11 cellular contexts compared by ENCODE assay signal in the genomic region with DNA sequence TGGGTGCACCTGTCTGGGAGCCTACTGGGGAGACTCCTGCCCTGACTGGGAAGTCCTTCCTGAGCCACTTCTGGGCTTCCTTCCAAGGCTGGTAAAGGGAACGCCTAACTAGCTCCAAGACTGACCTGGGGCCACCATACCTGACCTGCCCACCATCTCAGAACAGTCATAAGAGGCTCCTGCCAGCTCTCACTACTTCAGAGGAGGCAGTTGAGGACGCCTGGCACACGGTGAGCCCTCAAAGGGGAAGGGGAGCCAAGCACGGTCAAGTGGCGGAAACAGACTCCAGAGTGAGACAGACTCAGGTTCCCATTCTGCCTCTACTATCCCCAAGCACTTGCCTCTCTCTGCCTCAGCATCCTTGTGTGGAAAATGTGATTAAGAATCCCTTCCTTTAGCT. TPM values are rescaled to one million over a fixed set of nuclear protein-coding genes. Genes with fewer than 3 reads are reported as not detected.
DNase-seq lines count a peak whose midpoint lies in the region; ATAC-seq and TF ChIP-seq lines count a peak whose summit lies in the region.
"Had no signal": no experiment of that assay in that cellular context is flagged by ENCODE, and none has a peak within 500 bp of the region (broad histone marks: within the 10 kb centered on the region; RNA-seq: fewer than 3 reads in every experiment).

No MANE protein-coding gene starts in this region.

- H3K4me3 Mint-ChIP-seq in Caco-2 (ENCODE audit: unreplicated experiment), result no peak overlapping the region
- H3K4me3 Mint-ChIP-seq: CD4-positive, alpha-beta T cell; GM23338 had no signal

- intact Hi-C loops in Caco-2 (cut with micrococcal nuclease; ENCODE audit: unreplicated experiment), result no loop called here
- intact Hi-C loops in mucosa of descending colon (cut with DNase I, micrococcal nuclease), result no loop called here
- intact Hi-C loops in OCI-LY7 (cut with micrococcal nuclease; ENCODE audit: unreplicated experiment), result no loop called here

- no peak overlapping the region for H2AFZ ChIP-seq in OCI-LY7 (ENCODE audit: low read length)
- H2AFZ ChIP-seq: GM23338 had no signal

- peak overlapping the region in 3 of 4 donors; percentile 18 to 61 (median 36) for H3K27ac ChIP-seq in upper lobe of left lung
- H3K27ac ChIP-seq in OCI-LY7 (ENCODE audit: low read depth, low read length, poor library complexity, severe bottlenecking), result no peak overlapping the region

- H3K4me1 Mint-ChIP-seq in Caco-2 (ENCODE audit: low read depth, unreplicated experiment), result no peaks in the 10 kb centered on the region
- H3K4me1 Mint-ChIP-seq: GM23338 had no signal

- H3K36me3 ChIP-seq in Caco-2 (ENCODE audit: control insufficient read depth, insufficient read depth, low read length) (peaks cover 1% of the 10 kb centered on the region; the same call in 1 of the 2 replicates), mucosa of descending colon (ENCODE audit: low read depth) (peaks cover 3% of the 10 kb centered on the region), upper lobe of left lung (peaks cover 10 to 87% (median 43%) of the 10 kb centered on the region in 4 donors), OCI-LY7 (ENCODE audit: insufficient read depth, low read length) (peaks cover 95% of the 10 kb centered on the region)

- H3K4me1 ChIP-seq in Caco-2 (no peaks in the 10 kb centered on the region), mucosa of descending colon (ENCODE audit: low read depth) (peaks cover 2% of the 10 kb centered on the region), upper lobe of left lung (peaks cover 10 to 25% (median 14%) of the 10 kb centered on the region in 4 donors), OCI-LY7 (ENCODE audit: insufficient read depth, low read length, poor library complexity, severe bottlenecking) (peaks cover 18% of the 10 kb centered on the region)

- no peak for TF ChIP-seq POLR2A in upper lobe of left lung (IDR thresholded peaks at IDR 0.05)

- ATAC-seq in esophagus mucosa (peak; percentile 47), mucosa of descending colon (peak; percentile 45), upper lobe of left lung (ENCODE audit: low FRiP score in 2 of 2) (no peak), GM19328 (IDR thresholded peaks at IDR 0.05; ENCODE audit: unreplicated experiment) (no peak)

- DNase-seq in Caco-2 (no peak), mucosa of descending colon (no peak), upper lobe of left lung (no peak), OCI-LY7 (ENCODE audit: low spot score) (no peak)
- DNase-seq in activated T-cell treated with anti-CD3 and anti-CD28 coated beads, Interleukin-2, amount 50 U/mL, for 48 hours, result no peak
- DNase-seq: AML-193, DMS79 had no signal

- H3K27ac Mint-ChIP-seq in Caco-2 (ENCODE audit: unreplicated experiment), result peak overlapping the region; percentile 39
- H3K27ac Mint-ChIP-seq: CD4-positive, alpha-beta T cell; GM23338 had no signal

- no peak for TF ChIP-seq EP300 in upper lobe of left lung (IDR thresholded peaks at IDR 0.05)

- BruUV-seq in Caco-2 (replicated peaks; lab: Mats Ljungman, UMichigan) (no TSS peak), OCI-LY7 (replicated peaks; lab: Mats Ljungman, UMichigan) (no TSS peak)

- H3K9me2 ChIP-seq in OCI-LY7 (ENCODE audit: insufficient read depth, low read length), result no peaks in the 10 kb centered on the region

- H3K9me3 ChIP-seq in Caco-2, result no peaks in the 10 kb centered on the region
- H3K9me3 ChIP-seq in mucosa of descending colon, result no peaks in the 10 kb centered on the region
- no peaks in the 10 kb centered on the region for H3K9me3 ChIP-seq in upper lobe of left lung
- no peaks in the 10 kb centered on the region for H3K9me3 ChIP-seq in OCI-LY7 (ENCODE audit: low read length)

- H3K4me3 ChIP-seq in Caco-2 (ENCODE audit: low read depth, low read length) (no peak overlapping the region), mucosa of descending colon (no peak overlapping the region), upper lobe of left lung (no peak overlapping the region), OCI-LY7 (ENCODE audit: low read depth, low read length, poor library complexity, severe bottlenecking) (no peak overlapping the region)
- H3K4me3 ChIP-seq: GM23338 had no signal

- no peaks in the 10 kb centered on the region for H3K27me3 Mint-ChIP-seq in Caco-2 (ENCODE audit: insufficient read depth, unreplicated experiment)
- H3K27me3 Mint-ChIP-seq: CD4-positive, alpha-beta T cell had no signal

- 62 to 88% methylated on average over 5 of the region's 5 CpGs for WGBS in upper lobe of left lung, 2 donors

- H3K27me3 ChIP-seq in Caco-2 (replicated peaks; ENCODE audit: control insufficient read depth, insufficient read depth, low read length) (no peaks in the 10 kb centered on the region), upper lobe of left lung (no peaks in the 10 kb centered on the region)

- CTCF ChIA-PET in Caco-2 (lab: Charles Lee) (interaction anchor here (0.7 kb wide), 1 partner anchor 28 kb away, joined by 4 read pairs; no protein-coding TSS in a partner anchor), OCI-LY7 (lab: Charles Lee; ENCODE audit: unreplicated experiment) (no interaction called here)

- no peak overlapping the region for H3K4me2 ChIP-seq in OCI-LY7 (ENCODE audit: low read length)
- H3K4me2 ChIP-seq: GM23338 had no signal

- H3K79me2 ChIP-seq in OCI-LY7 (ENCODE audit: insufficient read depth, low read depth, low read length), result no peaks in the 10 kb centered on the region

- peaks cover 77% of the 10 kb centered on the region for H3K36me3 Mint-ChIP-seq in Caco-2 (ENCODE audit: insufficient read depth, unreplicated experiment)

- POLR2A ChIA-PET in Caco-2 (lab: Charles Lee) (no interaction called here), OCI-LY7 (lab: Charles Lee) (interaction anchor here (0.7 kb wide), 1 partner anchor 741 kb away, joined by 3 read pairs; no protein-coding TSS in a partner anchor)

- no peaks in the 10 kb centered on the region for H4K20me1 ChIP-seq in OCI-LY7 (ENCODE audit: insufficient read depth, low read length)

- TF ChIP-seq CTCF in Caco-2 (IDR thresholded peaks at IDR 0.05; ENCODE audit: insufficient read depth in 1 of 2, low read depth in 1 of 2, low read length in 1 of 2, severe bottlenecking in 1 of 2, unreplicated experiment in 1 of 2) (no peak), mucosa of descending colon (IDR thresholded peaks at IDR 0.05) (no peak), upper lobe of left lung (IDR thresholded peaks at IDR 0.05) (no peak), OCI-LY7 (conservative IDR thresholded peaks at IDR 0.05; ENCODE audit: low read length) (no peak)

- no peaks in the 10 kb centered on the region for H3K9me3 Mint-ChIP-seq in Caco-2 (ENCODE audit: unreplicated experiment)
- H3K9me3 Mint-ChIP-seq: CD4-positive, alpha-beta T cell; GM23338 had no signal

RNA-seq across cellular contexts. Expression of a gene that starts 7.6 kb away (rescaled TPM):
- total RNA-seq in Caco-2 (2022) (23.5 and 23.8 TPM in 2 replicates), esophagus mucosa (14.9 TPM), mucosa of descending colon (10 to 100 TPM; 16.1 to 18.8 (median 17.0) TPM), upper lobe of left lung (10 to 100 TPM; 15.6 to 34.4 (median 18.5) TPM), OCI-LY7 (2022) (23.1 and 33.2 TPM in 2 replicates)
- 28.4 and 30.6 TPM in 2 replicates for total RNA-seq in OCI-LY7 (2014; rRNA removed; shearing (Covaris generic))

RNA-seq across cellular contexts. Expression of a gene that starts 15.8 kb away (rescaled TPM):
- 44.6 and 50.1 TPM in 2 replicates for total RNA-seq in Caco-2 (2022)
- 435 TPM for total RNA-seq in esophagus mucosa
- total RNA-seq in mucosa of descending colon, result 100 to 1,000 TPM; 134 to 281 (median 236) TPM
- 100 to 1,000 TPM; 127 to 426 (median 315) TPM for total RNA-seq in upper lobe of left lung
- 47.1 and 59.6 TPM in 2 replicates for total RNA-seq in OCI-LY7 (2014; rRNA removed; shearing (Covaris generic))
- 55.5 and 69.9 TPM in 2 replicates for total RNA-seq in OCI-LY7 (2022)

RNA-seq across cellular contexts. Expression of a gene that starts 25.0 kb away (rescaled TPM):
- total RNA-seq in Caco-2 (2022) (13.3 and 17.6 TPM in 2 replicates), esophagus mucosa (22.9 TPM), mucosa of descending colon (10 to 100 TPM in 2 of 3 donors, 1 to 10 TPM in 1; 8.4 to 28.3 (median 20.6) TPM), upper lobe of left lung (1 to 10 TPM in 4 of 6 donors, not detected in 2; 2.3 to 6.2 (median 2.7) TPM), OCI-LY7 (2022) (67.6 and 88.4 TPM in 2 replicates)
- 104 and 143 TPM in 2 replicates for total RNA-seq in OCI-LY7 (2014; rRNA removed; shearing (Covaris generic))

RNA-seq across cellular contexts. Expression of a gene that starts 46.4 kb away (rescaled TPM):
- total RNA-seq in Caco-2 (2022), result 4.1 and 4.4 TPM in 2 replicates
- total RNA-seq in esophagus mucosa, result 4.7 TPM
- total RNA-seq in mucosa of descending colon, result 1 to 10 TPM; 2.0 to 5.7 (median 3.4) TPM
- 1 to 10 TPM; 1.0 to 5.7 (median 4.8) TPM for total RNA-seq in upper lobe of left lung
- total RNA-seq in OCI-LY7 (2014; rRNA removed; shearing (Covaris generic)), result 5.5 and 5.8 TPM in 2 replicates
- total RNA-seq in OCI-LY7 (2022), result 7.1 and 9.9 TPM in 2 replicates

RNA-seq across cellular contexts. Expression of a gene that starts 51.4 kb away (rescaled TPM):
- total RNA-seq in Caco-2 (2022) (46.4 and 52.5 TPM in 2 replicates), esophagus mucosa (120 TPM), mucosa of descending colon (10 to 100 TPM; 47.6 to 95.2 (median 90.1) TPM), upper lobe of left lung (10 to 100 TPM; 19.6 to 49.2 (median 25.0) TPM), OCI-LY7 (2022) (62.6 and 66.5 TPM in 2 replicates)
- 66.7 and 71.5 TPM in 2 replicates for total RNA-seq in OCI-LY7 (2014; rRNA removed; shearing (Covaris generic))

Comparison
In these comparisons a context has a peak if more than half of its experiments do, and no peak if none do; other contexts are left out.
1. ATAC-seq: peak in esophagus mucosa (single experiment) and mucosa of descending colon (single experiment); none in upper lobe of left lung (0 of 2) and GM19328 (single experiment).